11 cellular contexts compared by ENCODE assay signal in the genomic region with DNA sequence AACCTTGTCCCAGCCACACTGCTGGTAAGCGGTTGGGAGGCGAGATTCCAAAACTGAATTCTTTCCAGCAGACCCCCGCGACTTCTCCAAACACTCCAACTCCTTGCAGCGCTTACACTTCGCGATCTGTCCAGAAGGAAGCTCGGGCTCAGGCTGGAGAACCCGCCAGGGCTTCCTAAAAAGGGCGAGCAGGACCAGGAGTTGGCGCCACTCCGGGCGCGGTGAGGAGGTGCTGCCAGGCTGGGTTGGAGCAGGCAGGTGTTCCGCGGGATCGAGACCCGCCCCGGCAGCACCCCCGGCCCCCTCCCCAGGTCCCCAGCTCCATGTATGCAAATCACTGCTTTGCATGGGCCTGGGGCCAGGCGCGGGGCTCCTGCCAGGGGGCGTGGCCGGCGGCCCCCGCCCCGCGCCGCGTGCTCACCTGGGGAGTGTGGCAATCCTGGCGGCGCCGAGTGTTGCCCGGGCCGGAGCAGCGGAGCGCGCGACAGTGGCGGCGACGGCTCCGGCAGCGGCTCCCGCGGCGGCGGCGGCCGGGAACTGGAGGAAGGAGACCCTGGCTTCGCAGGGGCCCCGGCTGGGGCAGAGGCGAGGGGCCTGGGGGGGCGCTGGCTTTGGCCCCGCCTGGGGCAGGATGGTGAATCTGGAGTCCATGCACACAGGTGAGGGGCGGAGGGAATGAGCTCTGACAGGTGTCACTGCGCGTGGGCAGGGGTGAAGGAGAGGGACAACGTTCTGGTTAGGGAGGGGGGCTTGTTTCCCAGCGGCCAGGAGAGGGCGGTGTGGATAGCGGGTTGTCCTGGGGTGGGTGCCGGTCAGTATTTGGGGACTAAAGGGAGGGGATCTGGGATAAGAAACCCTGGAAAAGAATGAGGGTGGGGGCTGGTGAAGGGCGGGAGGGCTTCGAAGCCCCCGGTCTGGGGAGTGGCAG.
DNase-seq lines count a peak whose midpoint lies in the region; ATAC-seq and TF ChIP-seq lines count a peak whose summit lies in the region.
"Had no signal": no experiment of that assay in that cellular context is flagged by ENCODE, and none has a peak within 500 bp of the region (broad histone marks: within the 10 kb centered on the region; RNA-seq: fewer than 3 reads in every experiment).

A gene (plus strand): TSS at position 428 of the 928 bp plus-strand sequence. CDS start 204 bp downstream, at position 632.

- ATAC-seq in GM21825 (IDR thresholded peaks at IDR 0.05; ENCODE audit: unreplicated experiment) (no peak), HG03045 (IDR thresholded peaks at IDR 0.05; ENCODE audit: unreplicated experiment) (no peak)

- DNase-seq in astrocyte of the spinal cord (ENCODE audit: low read depth, low spot score) (no peak), kidney glomerular epithelial cell (lab: John Stamatoyannopoulos, UW) (peak; percentile 0), T1000 (lab: John Stamatoyannopoulos, UW) (no peak), hypothalamus (lab: John Stamatoyannopoulos, UW) (no peak)
- DNase-seq: activated effector memory CD4-positive, alpha-beta T cell treated with Interleukin-2 at 50 U/mL for 16 hours; naive B cell; NCI-H187 had no signal

- H3K4me3 ChIP-seq in astrocyte of the spinal cord (ENCODE audit: low read depth, low read length): no peak within 1 kb of the TSS

- TF ChIP-seq CTCF in 22Rv1 (IDR thresholded peaks at IDR 0.05) (peak; percentile 42), GM12873 (IDR thresholded peaks at IDR 0.05; ENCODE audit: insufficient read depth, low read depth, low read length, missing control alignments) (peak; percentile 32), astrocyte of the spinal cord (IDR thresholded peaks at IDR 0.05; ENCODE audit: low read depth, low read length) (peak; percentile 32)

- no peak within 1 kb of the TSS for H3K27ac ChIP-seq in 22Rv1

- in situ Hi-C loops in astrocyte of the spinal cord (cut with HindIII; ENCODE audit: low sequenced_read_pairs): no loop called here
